Comparison of ENCODE assay signal across 22 cellular contexts in the genomic region with DNA sequence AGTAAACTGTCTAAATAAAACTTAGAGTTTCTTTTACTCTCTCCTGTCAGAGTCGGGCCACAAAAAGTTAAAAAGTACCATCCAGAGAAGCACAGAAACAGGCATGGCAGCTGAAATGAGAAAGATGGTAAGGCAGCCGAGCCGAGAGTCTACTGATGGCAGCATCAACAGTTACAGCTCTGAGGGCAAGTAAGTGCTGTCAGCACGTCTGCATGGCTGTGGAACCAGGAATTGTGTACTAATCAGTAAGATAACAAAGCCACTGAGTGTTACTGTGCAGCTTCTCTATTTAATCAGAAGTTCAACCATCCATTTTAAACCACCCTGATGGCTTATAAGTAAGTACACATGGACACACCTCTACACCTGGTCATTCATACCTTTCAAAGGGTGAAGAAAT.
DNase-seq lines count a peak whose midpoint lies in the region; TF ChIP-seq lines count a peak whose summit lies in the region.
"Had no signal": no experiment of that assay in that cellular context is flagged by ENCODE, and none has a peak within 500 bp of the region (broad histone marks: within the 10 kb centered on the region; RNA-seq: fewer than 3 reads in every experiment).

No MANE protein-coding gene starts in this region.

- no peak for TF ChIP-seq EP300 in esophagus muscularis mucosa (IDR thresholded peaks at IDR 0.05)

- H3K27me3 ChIP-seq in cardiac muscle cell (no peaks in the 10 kb centered on the region), esophagus muscularis mucosa (no peaks in the 10 kb centered on the region), smooth muscle cell (ENCODE audit: low read depth) (no peaks in the 10 kb centered on the region)
- H3K27me3 ChIP-seq: BLaER1 treated with 17β-estradiol and CSF1 and Interleukin-3, amounts not matched to agents 10 nM and 100 nM had no signal

- WGBS in esophagus muscularis mucosa = 73% methylated on average over 4 of the region's 4 CpGs
- WGBS in smooth muscle cell (ENCODE audit: low lambda C conversion rate) = 48% methylated on average over 4 of the region's 4 CpGs

- H3K36me3 ChIP-seq in cardiac muscle cell (no peaks in the 10 kb centered on the region), esophagus muscularis mucosa (peaks cover 0 to 9% (median 0%) of the 10 kb centered on the region in 4 donors), smooth muscle cell (ENCODE audit: low read depth) (no peaks in the 10 kb centered on the region)
- H3K36me3 ChIP-seq: BLaER1 treated with 17β-estradiol and CSF1 and Interleukin-3, amounts not matched to agents 10 nM and 100 nM had no signal

- H3K79me2 ChIP-seq in smooth muscle cell (ENCODE audit: low read depth) = no peaks in the 10 kb centered on the region

- no peaks in the 10 kb centered on the region for H3K9me3 ChIP-seq in cardiac muscle cell (ENCODE audit: low read depth)
- H3K9me3 ChIP-seq in esophagus muscularis mucosa = no peaks in the 10 kb centered on the region
- no peaks in the 10 kb centered on the region for H3K9me3 ChIP-seq in smooth muscle cell (replicated peaks; ENCODE audit: low read depth)
- H3K9me3 ChIP-seq: A549; BLaER1 treated with 17β-estradiol and CSF1 and Interleukin-3, amounts not matched to agents 10 nM and 100 nM; Caco-2 had no signal

- no peaks in the 10 kb centered on the region for H4K20me1 ChIP-seq in smooth muscle cell (ENCODE audit: low read depth)
- H4K20me1 ChIP-seq: BLaER1 treated with 17β-estradiol and CSF1 and Interleukin-3, amounts not matched to agents 10 nM and 100 nM had no signal

- DNase-seq in cardiac muscle cell (ENCODE audit: low read depth in 1 of 2, low spot score in 1 of 2) (peak; percentile 12 to 85), cardiac septum (ENCODE audit: low spot score) (no peak), esophagus muscularis mucosa (ENCODE audit: extremely low spot score) (peak; percentile 87), smooth muscle cell (lab: John Stamatoyannopoulos, UW; ENCODE audit: unreplicated experiment) (no peak), DMS114 treated with DMSO at 0.1 percent for 48 hours (lab: John Stamatoyannopoulos, UW; ENCODE audit: unreplicated experiment) (no peak), H4 (ENCODE audit: low spot score) (no peak)
- DNase-seq: AML-193; Caco-2; Calu3; CD4-positive, alpha-beta T cell; CD8-positive, alpha-beta T cell; DMS153; DMS53; DMS79; DND-41; EL; GDM1 had no signal

- H3K4me3 ChIP-seq in cardiac muscle cell = no peak overlapping the region
- H3K4me3 ChIP-seq in esophagus muscularis mucosa = no peak overlapping the region
- no peak overlapping the region for H3K4me3 ChIP-seq in smooth muscle cell
- H3K4me3 ChIP-seq: A549; BLaER1 treated with 17β-estradiol and CSF1 and Interleukin-3, amounts not matched to agents 10 nM and 100 nM; GM12878 had no signal

- H3F3A ChIP-seq in smooth muscle cell (ENCODE audit: low read depth) = no peaks in the 10 kb centered on the region

- no peak overlapping the region for H3K4me2 ChIP-seq in smooth muscle cell
- H3K4me2 ChIP-seq: A549; BLaER1 treated with 17β-estradiol and CSF1 and Interleukin-3, amounts not matched to agents 10 nM and 100 nM had no signal

- H3K27ac ChIP-seq in cardiac muscle cell (no peak overlapping the region), esophagus muscularis mucosa (replicated peaks in 1 of 4) (no peak overlapping the region), smooth muscle cell (ENCODE audit: low read depth) (no peak overlapping the region)
- H3K27ac ChIP-seq: 22Rv1; A549; BLaER1 treated with 17β-estradiol and CSF1 and Interleukin-3, amounts not matched to agents 10 nM and 100 nM; C4-2B had no signal

- H2AFZ ChIP-seq in smooth muscle cell (ENCODE audit: low read depth) = peak overlapping the region; percentile 45

- intact Hi-C loops in cardiac septum (cut with DNase I) = no loop called here
- intact Hi-C loops in esophagus muscularis mucosa (cut with DNase I) = no loop called here

- H3K4me1 ChIP-seq in cardiac muscle cell (ENCODE audit: low read depth) (peaks cover 8% of the 10 kb centered on the region), esophagus muscularis mucosa (no peaks in the 10 kb centered on the region), smooth muscle cell (ENCODE audit: low read depth) (no peaks in the 10 kb centered on the region)
- H3K4me1 ChIP-seq: A549, Caco-2 had no signal

- no peak for TF ChIP-seq CTCF in cardiac muscle cell (IDR thresholded peaks at IDR 0.05; ENCODE audit: low read depth, low read length)
- no peak for TF ChIP-seq CTCF in esophagus muscularis mucosa (IDR thresholded peaks at IDR 0.05)
- no peak for TF ChIP-seq CTCF in smooth muscle cell (IDR thresholded peaks at IDR 0.05; ENCODE audit: borderline replicate concordance, insufficient read depth, poor library complexity, severe bottlenecking)

- TF ChIP-seq POLR2A in esophagus muscularis mucosa (IDR thresholded peaks at IDR 0.05; ENCODE audit: low read depth) = no peak

- H3K9ac ChIP-seq in smooth muscle cell (ENCODE audit: low read depth) = no peak overlapping the region
- H3K9ac ChIP-seq: BLaER1 treated with 17β-estradiol and CSF1 and Interleukin-3, amounts not matched to agents 10 nM and 100 nM had no signal

Comparison
In these comparisons a context has a peak if more than half of its experiments do, and no peak if none do; other contexts are left out.
1. DNase-seq: peak in cardiac muscle cell (2 of 2) and esophagus muscularis mucosa (single experiment); none in cardiac septum (single experiment), smooth muscle cell (single experiment), DMS114 treated with DMSO at 0.1 percent for 48 hours (single experiment) and H4 (single experiment).